In the genomic region with DNA sequence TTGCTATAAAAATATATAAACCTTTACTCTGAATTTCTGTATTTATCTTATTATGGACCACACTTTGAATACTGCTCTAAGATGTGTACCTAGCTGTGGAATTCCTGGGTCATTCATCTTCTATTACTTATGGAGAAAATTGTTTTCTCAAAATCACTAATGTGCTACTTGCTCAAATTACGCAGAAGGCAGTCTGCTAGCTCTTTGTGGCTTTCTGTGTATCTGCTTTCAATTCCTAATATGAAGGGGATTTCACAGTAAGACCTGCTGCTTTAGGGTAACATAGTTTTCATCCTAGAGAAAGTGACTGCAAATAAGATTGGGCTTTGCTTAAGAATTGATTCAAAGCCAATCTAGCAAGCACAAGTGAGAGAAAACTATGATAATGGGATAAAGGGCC, we compare ENCODE assay signal across 1 cellular context.
TF ChIP-seq lines count a peak whose summit lies in the region.

No MANE protein-coding gene starts in this region.

TF ChIP-seq in HepG2, 621 proteins besides CTCF, POLR2A, EP300 and RAD21 (continued from another document):
- TF ChIP-seq, protein P1, sequence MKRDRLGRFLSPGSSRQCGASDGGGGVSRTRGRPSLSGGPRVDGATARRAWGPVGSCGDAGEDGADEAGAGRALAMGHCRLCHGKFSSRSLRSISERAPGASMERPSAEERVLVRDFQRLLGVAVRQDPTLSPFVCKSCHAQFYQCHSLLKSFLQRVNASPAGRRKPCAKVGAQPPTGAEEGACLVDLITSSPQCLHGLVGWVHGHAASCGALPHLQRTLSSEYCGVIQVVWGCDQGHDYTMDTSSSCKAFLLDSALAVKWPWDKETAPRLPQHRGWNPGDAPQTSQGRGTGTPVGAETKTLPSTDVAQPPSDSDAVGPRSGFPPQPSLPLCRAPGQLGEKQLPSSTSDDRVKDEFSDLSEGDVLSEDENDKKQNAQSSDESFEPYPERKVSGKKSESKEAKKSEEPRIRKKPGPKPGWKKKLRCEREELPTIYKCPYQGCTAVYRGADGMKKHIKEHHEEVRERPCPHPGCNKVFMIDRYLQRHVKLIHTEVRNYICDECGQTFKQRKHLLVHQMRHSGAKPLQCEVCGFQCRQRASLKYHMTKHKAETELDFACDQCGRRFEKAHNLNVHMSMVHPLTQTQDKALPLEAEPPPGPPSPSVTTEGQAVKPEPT (CRISPR knock-in tag; IDR thresholded peaks at IDR 0.05; ENCODE audit: low read depth), result no peak
- TF ChIP-seq KMT2B (CRISPR knock-in tag; IDR thresholded peaks at IDR 0.05) (no peak), ATF7-NPFF (CRISPR knock-in tag; IDR thresholded peaks at IDR 0.05; ENCODE audit: low read depth) (no peak), BRD4 (CRISPR knock-in tag; IDR thresholded peaks at IDR 0.05) (no peak), NAIF1 (CRISPR knock-in tag; IDR thresholded peaks at IDR 0.05; ENCODE audit: borderline replicate concordance) (no peak)
